Comparison of ENCODE assay signal across 3 cellular contexts in genomic region chr16:20818929-20819585, GRCh38.
A peak's percentile ranks its signal among the peaks of the same experiment; 100 is the strongest.
TF ChIP-seq lines count a peak whose summit lies in the region.

No MANE protein-coding gene starts in this region.

TF ChIP-seq in SK-N-SH treated with all-trans-retinoic acid at 6 μM for 48 hours, 23 proteins besides CTCF, POLR2A, EP300 and RAD21:
- TF ChIP-seq TSHZ2 (CRISPR knock-in tag; IDR thresholded peaks at IDR 0.05): no peak
- TF ChIP-seq ZNF8 (CRISPR knock-in tag; IDR thresholded peaks at IDR 0.05): peak; percentile 80

TF ChIP-seq in SK-N-SH, 30 proteins besides CTCF, POLR2A, EP300 and RAD21:
- no peak for TF ChIP-seq TEAD4 (IDR thresholded peaks at IDR 0.05; ENCODE audit: borderline replicate concordance, insufficient read depth)
- TF ChIP-seq GATA2 (CRISPR knock-in tag; IDR thresholded peaks at IDR 0.05): no peak

TF ChIP-seq in K562, 482 proteins besides CTCF, POLR2A, EP300 and RAD21 (continues in another document):
- no peak for TF ChIP-seq ADNP (tag; IDR thresholded peaks at IDR 0.05)
- no peak for TF ChIP-seq IRF2 (CRISPR knock-in tag; IDR thresholded peaks at IDR 0.05)
- no peak for TF ChIP-seq C11orf30 (IDR thresholded peaks at IDR 0.05; ENCODE audit: low read depth)
- no peak for TF ChIP-seq HOMEZ (CRISPR knock-in tag; IDR thresholded peaks at IDR 0.05)
- peak; percentile 9; the same call in 1 of the 2 replicates for TF ChIP-seq BCOR (IDR thresholded peaks at IDR 0.05)
- TF ChIP-seq PRDM10 (IDR thresholded peaks at IDR 0.05; ENCODE audit: partially characterized antibody): no peak
- TF ChIP-seq KDM5B (IDR thresholded peaks at IDR 0.05; ENCODE audit: insufficient replicate concordance, low read depth, low read length): no peak
- TF ChIP-seq USF2 (CRISPR knock-in tag; IDR thresholded peaks at IDR 0.05): no peak
- peak; percentile 88 for TF ChIP-seq ZNF512 (tag; IDR thresholded peaks at IDR 0.05)
- TF ChIP-seq ZNF583 (CRISPR knock-in tag; IDR thresholded peaks at IDR 0.05): no peak
- TF ChIP-seq ZNF146 (CRISPR knock-in tag; IDR thresholded peaks at IDR 0.05; ENCODE audit: unreplicated experiment): peak; percentile 95
- TF ChIP-seq KHSRP (IDR thresholded peaks at IDR 0.05): no peak
- no peak for TF ChIP-seq ZNF280B (CRISPR knock-in tag; IDR thresholded peaks at IDR 0.05)
- TF ChIP-seq FOXP4 (CRISPR knock-in tag; IDR thresholded peaks at IDR 0.05; ENCODE audit: borderline replicate concordance): no peak
- TF ChIP-seq ARID4B (CRISPR knock-in tag; IDR thresholded peaks at IDR 0.05): no peak
- TF ChIP-seq CREBBP (IDR thresholded peaks at IDR 0.05; ENCODE audit: low read depth, low read length): no peak
- no peak for TF ChIP-seq WHSC1 (IDR thresholded peaks at IDR 0.05; ENCODE audit: low read length)
- no peak for TF ChIP-seq ZNF444 (CRISPR knock-in tag; IDR thresholded peaks at IDR 0.05)
- TF ChIP-seq NR2F6 (CRISPR knock-in tag; IDR thresholded peaks at IDR 0.05): no peak
- TF ChIP-seq ZFP91 (CRISPR knock-in tag; IDR thresholded peaks at IDR 0.05): no peak
- no peak for TF ChIP-seq ZNF586 (CRISPR knock-in tag; conservative IDR thresholded peaks at IDR 0.05)
- no peak for TF ChIP-seq ZNF232 (CRISPR knock-in tag; IDR thresholded peaks at IDR 0.05)
- no peak for TF ChIP-seq MIER1 (IDR thresholded peaks at IDR 0.05; ENCODE audit: low read depth)
- TF ChIP-seq MEIS2 (IDR thresholded peaks at IDR 0.05; ENCODE audit: partially characterized antibody): no peak
- no peak for TF ChIP-seq STAT6 (CRISPR knock-in tag; IDR thresholded peaks at IDR 0.05)
- no peak for TF ChIP-seq ILF3 (IDR thresholded peaks at IDR 0.05; ENCODE audit: borderline replicate concordance)
- TF ChIP-seq CREB3 (tag; conservative IDR thresholded peaks at IDR 0.05; ENCODE audit: low read depth): no peak
- TF ChIP-seq RBM25 (IDR thresholded peaks at IDR 0.05; ENCODE audit: low read depth, low read length, severe bottlenecking): peak; percentile 49
- TF ChIP-seq HBP1 (CRISPR knock-in tag; IDR thresholded peaks at IDR 0.05): no peak
- TF ChIP-seq LCOR (CRISPR knock-in tag; IDR thresholded peaks at IDR 0.05): no peak
- TF ChIP-seq PHTF2 (CRISPR knock-in tag; IDR thresholded peaks at IDR 0.05): no peak
- 0 out of 4 replicates have a peak, but pooled peaks of 1 of the 2 experiments have one; percentile 9 for TF ChIP-seq KDM1A (IDR thresholded peaks at IDR 0.05)
